Comparison of ENCODE assay signal across 8 cellular contexts in genomic region chr3:115040673-115041286, GRCh38.
DNase-seq lines count a peak whose midpoint lies in the region; ATAC-seq and TF ChIP-seq lines count a peak whose summit lies in the region.

No MANE protein-coding gene starts in this region.

- H2BK5ac ChIP-seq in mesendoderm (ENCODE audit: low read length) = no peak overlapping the region

- H3K4me3 Mint-ChIP-seq in type B pancreatic cell = no peak overlapping the region

- no peak overlapping the region for H2BK120ac ChIP-seq in mesendoderm (ENCODE audit: low read depth, low read length)

- H3K36me3 Mint-ChIP-seq in type B pancreatic cell = no peaks in the 10 kb centered on the region

- no peak overlapping the region for H3K4ac ChIP-seq in mesendoderm (ENCODE audit: low read depth, low read length)

- H3K18ac ChIP-seq in mesendoderm (ENCODE audit: low read length) = no peak overlapping the region

- H3K27ac ChIP-seq in colonic mucosa (no peak overlapping the region), mesendoderm (ENCODE audit: low read depth, low read length) (no peak overlapping the region)

- no peaks in the 10 kb centered on the region for H3K9me3 Mint-ChIP-seq in type B pancreatic cell

- H3K4me1 Mint-ChIP-seq in type B pancreatic cell (ENCODE audit: unreplicated experiment) = no peaks in the 10 kb centered on the region

- ATAC-seq in SK-N-SH treated with all-trans-retinoic acid at 6 μM for 48 hours (peak; percentile 70; the same call in 2 of the 3 replicates), GM21825 (IDR thresholded peaks at IDR 0.05; ENCODE audit: unreplicated experiment) (no peak)

- TF ChIP-seq CTCF in colonic mucosa (IDR thresholded peaks at IDR 0.05) = peak; percentile 53
- TF ChIP-seq CTCF in type B pancreatic cell (conservative IDR thresholded peaks at IDR 0.05) = peak; percentile 76

- no peaks in the 10 kb centered on the region for H3K27me3 ChIP-seq in colonic mucosa
- H3K27me3 ChIP-seq in mesendoderm (ENCODE audit: insufficient read depth, low read length, poor library complexity) = no peaks in the 10 kb centered on the region

- no peak overlapping the region for H3K4me2 ChIP-seq in mesendoderm (ENCODE audit: low read length)

- H3K56ac ChIP-seq in mesendoderm (ENCODE audit: low read length) = no peak overlapping the region

- no peak overlapping the region for H2BK15ac ChIP-seq in mesendoderm (replicated peaks; ENCODE audit: low read depth)

- H3K79me2 ChIP-seq in mesendoderm (ENCODE audit: control insufficient read depth, insufficient read depth, low read length) = no peaks in the 10 kb centered on the region

- H2AK5ac ChIP-seq in mesendoderm (ENCODE audit: low read length) = no peak overlapping the region

- H3K4me3 ChIP-seq in colonic mucosa (no peak overlapping the region), mesendoderm (ENCODE audit: low read length) (no peak overlapping the region)

- H3K79me1 ChIP-seq in mesendoderm (ENCODE audit: low read length) = no peaks in the 10 kb centered on the region

- H3K27me3 Mint-ChIP-seq in type B pancreatic cell = no peaks in the 10 kb centered on the region

- no peak overlapping the region for H4K5ac ChIP-seq in mesendoderm (ENCODE audit: low read length)

- no peaks in the 10 kb centered on the region for H3K9me3 ChIP-seq in colonic mucosa

- no peaks in the 10 kb centered on the region for H3K36me3 ChIP-seq in colonic mucosa
- no peaks in the 10 kb centered on the region for H3K36me3 ChIP-seq in mesendoderm (ENCODE audit: control insufficient read depth, insufficient read depth, low read length)

- no peak overlapping the region for H3K27ac Mint-ChIP-seq in type B pancreatic cell

- WGBS in mesendoderm (ENCODE audit: extremely low coverage, insufficient coverage, low lambda C conversion rate) = no CpG with 5 or more reads among the region's 4 CpGs

- DNase-seq in activated T-cell treated with anti-CD3 and anti-CD28 coated beads for 1 hour (ENCODE audit: low read depth) (peak; percentile 15), HS-5 (ENCODE audit: low read depth) (peak; percentile 13), colonic mucosa (peak; percentile 27), mesendoderm (peak; percentile 26), type B pancreatic cell (ENCODE audit: extremely low spot score, unreplicated experiment) (no peak)
- DNase-seq in activated T-cell treated with anti-CD3 and anti-CD28 coated beads, Interleukin-2, amount 50 U/mL, for 1 hour = no peak

- H3K4me1 ChIP-seq in colonic mucosa = no peaks in the 10 kb centered on the region
- no peaks in the 10 kb centered on the region for H3K4me1 ChIP-seq in mesendoderm (ENCODE audit: control insufficient read depth, low read depth, low read length)

- no peak overlapping the region for H4K8ac ChIP-seq in mesendoderm (ENCODE audit: low read depth, low read length)

- H3K23ac ChIP-seq in mesendoderm (ENCODE audit: low read length) = no peak overlapping the region

- H3K9ac ChIP-seq in colonic mucosa (ENCODE audit: low read depth in 2 of 2, low read length in 2 of 2) = no peak overlapping the region
- H3K9ac ChIP-seq in mesendoderm (ENCODE audit: low read length) = no peak overlapping the region

- intact Hi-C loops in colonic mucosa (cut with DNase I) = no loop called here

TF ChIP-seq in SK-N-SH treated with all-trans-retinoic acid at 6 μM for 48 hours, 23 proteins besides CTCF, POLR2A, EP300 and RAD21:
- TF ChIP-seq RARB (CRISPR knock-in tag; IDR thresholded peaks at IDR 0.05) = no peak
- no peak for TF ChIP-seq PPARA (CRISPR knock-in tag; IDR thresholded peaks at IDR 0.05; ENCODE audit: borderline replicate concordance)
- TF ChIP-seq TSHZ2 (CRISPR knock-in tag; IDR thresholded peaks at IDR 0.05) = no peak
- TF ChIP-seq ZNF70 (CRISPR knock-in tag; IDR thresholded peaks at IDR 0.05) = no peak
- TF ChIP-seq CSRNP3 (CRISPR knock-in tag; IDR thresholded peaks at IDR 0.05) = no peak
- no peak for TF ChIP-seq ISL1 (CRISPR knock-in tag; IDR thresholded peaks at IDR 0.05)
- TF ChIP-seq POU6F1 (CRISPR knock-in tag; IDR thresholded peaks at IDR 0.05; ENCODE audit: borderline replicate concordance, low read depth) = no peak
- no peak for TF ChIP-seq CREB5 (CRISPR knock-in tag; IDR thresholded peaks at IDR 0.05; ENCODE audit: low read depth)

Comparison
In these comparisons a context has a peak if more than half of its experiments do, and no peak if none do; other contexts are left out.
1. DNase-seq: peak in activated T-cell treated with anti-CD3 and anti-CD28 coated beads for 1 hour (single experiment), HS-5 (single experiment), colonic mucosa (single experiment) and mesendoderm (single experiment); none in activated T-cell treated with anti-CD3 and anti-CD28 coated beads, Interleukin-2, amount 50 U/mL, for 1 hour (single experiment) and type B pancreatic cell (single experiment).